16 cellular contexts compared by ENCODE assay signal in the genomic region with DNA sequence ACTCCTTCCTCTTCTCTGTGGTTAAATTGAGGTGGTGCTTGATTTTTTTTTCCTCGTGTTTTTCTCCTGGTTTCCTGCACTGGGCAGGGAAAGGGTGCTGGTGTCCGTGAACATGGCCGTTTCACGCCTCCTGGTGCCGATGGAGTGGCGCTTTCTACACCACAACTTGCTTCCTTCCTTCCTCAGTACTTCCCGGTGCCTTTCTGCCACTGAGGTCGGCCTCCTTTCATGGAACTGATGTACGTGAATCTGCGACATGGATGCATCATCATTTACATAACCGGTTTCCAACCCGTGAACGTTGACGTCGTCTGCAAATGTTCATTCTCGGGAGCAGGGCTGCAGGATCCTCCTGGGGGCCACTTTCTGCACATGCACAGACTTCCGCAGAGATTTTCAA.
"Had no signal": no experiment of that assay in that cellular context is flagged by ENCODE, and none has a peak within 500 bp of the region (broad histone marks: within the 10 kb centered on the region; RNA-seq: fewer than 3 reads in every experiment).

No MANE protein-coding gene starts in this region.

- H3K4me1 ChIP-seq: left ventricle myocardium inferior, prostate gland, right atrium auricular region had no signal

- DNase-seq: activated CD4-positive, alpha-beta T cell treated with anti-CD3 and anti-CD28 coated beads, Interleukin-2, amount 10 ng/mL, durations not matched to agents 7 days and 5 days; activated CD8-positive, alpha-beta T cell treated with anti-CD3 and anti-CD28 coated beads, Interleukin-2, amount 10 ng/mL, durations not matched to agents 7 days and 5 days; activated T-cell treated with anti-CD3 and anti-CD28 coated beads, Interleukin-2, amount 50 U/mL, for 72 hours; foreskin melanocyte; glutamatergic neuron; left ventricle myocardium inferior; stimulated activated CD4-positive, alpha-beta T cell treated with anti-CD3 and anti-CD28 coated beads, Interleukin-15, amount 100 ng/mL, for 24 hours; stimulated activated CD4-positive, alpha-beta T cell treated with anti-CD3 and anti-CD28 coated beads, Interleukin-2, amount 100 ng/mL, for 48 hours; T-helper 9 cell had no signal

- H3K36me3 ChIP-seq: cardiac muscle cell, left ventricle myocardium inferior, prostate gland, right atrium auricular region had no signal

- H3K27me3 ChIP-seq: cardiac muscle cell, right atrium auricular region had no signal

- H3K4me3 ChIP-seq: cardiac muscle cell, dorsolateral prefrontal cortex, left ventricle myocardium inferior, prostate gland, right atrium auricular region, SK-N-MC, skin epidermis had no signal

- H3K9me3 ChIP-seq: left ventricle myocardium inferior, prostate gland, right atrium auricular region had no signal

- ATAC-seq: activated CD8-positive, alpha-beta T cell treated with anti-CD3 and anti-CD28 coated beads, Interleukin-2, amount 10 ng/mL, durations not matched to agents 7 days and 5 days; activated naive CD4-positive, alpha-beta T cell treated with anti-CD3 and anti-CD28 coated beads, Interleukin-2, amount 50 U/mL, for 72 hours; activated T-cell treated with anti-CD3 and anti-CD28 coated beads, Interleukin-2, amount 50 U/mL, for 72 hours had no signal

- H3K27ac ChIP-seq: cardiac muscle cell, dorsolateral prefrontal cortex, left ventricle myocardium inferior, prostate gland, right atrium auricular region, SK-N-MC, skin epidermis had no signal
